In the genomic region with DNA sequence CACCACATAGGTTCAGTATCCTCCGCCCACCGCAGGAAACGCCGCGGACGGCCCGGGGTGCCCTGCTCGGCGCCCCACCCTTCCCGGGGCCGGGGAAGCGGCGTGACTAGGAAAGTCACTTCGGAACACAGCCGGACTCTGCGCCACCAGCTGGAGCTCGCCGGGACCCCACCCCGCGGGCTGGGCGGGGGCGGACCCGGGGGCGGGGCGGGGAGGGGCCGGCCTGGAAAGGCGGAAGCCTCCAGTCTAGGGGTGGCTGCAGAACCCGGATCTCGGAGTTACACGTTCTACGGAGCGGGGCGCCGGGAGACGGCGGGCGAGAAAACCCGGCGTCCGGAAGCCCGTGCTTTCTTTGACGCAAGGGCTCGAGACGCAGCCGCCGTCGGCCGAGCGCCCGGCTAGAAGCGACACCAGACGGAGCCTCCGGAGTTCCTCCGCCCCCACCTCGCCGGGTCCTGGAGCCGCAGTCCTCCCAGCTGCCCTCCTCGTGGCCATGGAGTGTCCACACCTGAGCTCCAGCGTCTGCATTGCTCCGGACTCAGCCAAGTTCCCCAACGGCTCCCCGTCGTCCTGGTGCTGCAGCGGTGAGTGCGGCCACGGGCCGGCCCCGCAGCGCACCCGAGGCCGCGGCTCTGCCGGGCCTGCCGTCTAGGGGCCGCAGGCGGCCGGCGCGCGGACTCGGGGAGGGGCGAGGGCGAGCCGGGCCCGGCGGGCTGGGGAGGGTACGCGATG, we compare ENCODE assay signal across 8 cellular contexts. TPM values are rescaled to one million over a fixed set of nuclear protein-coding genes. Genes with fewer than 3 reads are reported as not detected.
DNase-seq lines count a peak whose midpoint lies in the region; ATAC-seq, FAIRE-seq and TF ChIP-seq lines count a peak whose summit lies in the region.

A gene with protein sequence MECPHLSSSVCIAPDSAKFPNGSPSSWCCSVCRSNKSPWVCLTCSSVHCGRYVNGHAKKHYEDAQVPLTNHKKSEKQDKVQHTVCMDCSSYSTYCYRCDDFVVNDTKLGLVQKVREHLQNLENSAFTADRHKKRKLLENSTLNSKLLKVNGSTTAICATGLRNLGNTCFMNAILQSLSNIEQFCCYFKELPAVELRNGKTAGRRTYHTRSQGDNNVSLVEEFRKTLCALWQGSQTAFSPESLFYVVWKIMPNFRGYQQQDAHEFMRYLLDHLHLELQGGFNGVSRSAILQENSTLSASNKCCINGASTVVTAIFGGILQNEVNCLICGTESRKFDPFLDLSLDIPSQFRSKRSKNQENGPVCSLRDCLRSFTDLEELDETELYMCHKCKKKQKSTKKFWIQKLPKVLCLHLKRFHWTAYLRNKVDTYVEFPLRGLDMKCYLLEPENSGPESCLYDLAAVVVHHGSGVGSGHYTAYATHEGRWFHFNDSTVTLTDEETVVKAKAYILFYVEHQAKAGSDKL (plus strand): TSS at position 347 of the 732 bp plus-strand sequence. CDS start 147 bp downstream, at position 494.

- CTCF ChIA-PET in AG04450 (lab: Charles Lee) (interaction anchor here (0.8 to 2.5 kb wide), 3 partner anchors 17 to 37 kb away, joined by 3 to 13 read pairs (median 4); no protein-coding TSS in a partner anchor), WTC11 (lab: Charles Lee) (interaction anchor here (0.7 to 6.1 kb wide), 13 partner anchors 9 to 164 kb away, joined by 3 to 54 read pairs (median 4); a partner anchor contains a TSS)

- H3K4me3 ChIP-seq in AG04450 (ENCODE audit: low read depth, low read length) (peak within 1 kb of the TSS; percentile 90), bronchial epithelial cell (ENCODE audit: low read depth, low read length) (peak within 1 kb of the TSS; percentile 88)

- FAIRE-seq in bronchial epithelial cell (lab: Jason Lieb, UNC) = no peak

- H3K36me3 Mint-ChIP-seq in WTC11 (no peaks in the 10 kb centered on the region), immature natural killer cell (no peaks in the 10 kb centered on the region)

- ATAC-seq in GM18873 (IDR thresholded peaks at IDR 0.05; ENCODE audit: low FRiP score, unreplicated experiment) (peak; percentile 34), HG03139 (IDR thresholded peaks at IDR 0.05; ENCODE audit: unreplicated experiment) (peak; percentile 43), WTC11 (peak; percentile 68)

- H3K27ac Mint-ChIP-seq in WTC11 = no peak within 1 kb of the TSS
- peak within 1 kb of the TSS; percentile 85 to 99 (median 98) for H3K27ac Mint-ChIP-seq in immature natural killer cell

- H3K27me3 ChIP-seq in AG04450 (ENCODE audit: control insufficient read depth, insufficient read depth, low read length) = no peaks in the 10 kb centered on the region
- no peaks in the 10 kb centered on the region for H3K27me3 ChIP-seq in bronchial epithelial cell (ENCODE audit: control insufficient read depth, insufficient read depth, low read length)

- no peaks in the 10 kb centered on the region; the same call in 1 of the 2 replicates for H3K9me3 ChIP-seq in AG04450 (ENCODE audit: control insufficient read depth, insufficient read depth, low read length)

- peaks cover 76% of the 10 kb centered on the region for H3K4me1 Mint-ChIP-seq in WTC11
- H3K4me1 Mint-ChIP-seq in immature natural killer cell = peaks cover 40 to 82% of the 10 kb centered on the region in 2 donors

- DNase-seq in AG04450 (ENCODE audit: low read depth, low spot score) (peak; percentile 92), NCI-H226 (peak; percentile 92), WTC11 (ENCODE audit: low spot score) (peak; percentile 92), bronchial epithelial cell (ENCODE audit: low read depth) (peak; percentile 71), immature natural killer cell (peak; percentile 93 to 94 (median 94)), smooth muscle cell of the brain vasculature (ENCODE audit: low read depth, low spot score) (peak; percentile 92)

- H3K4me3 Mint-ChIP-seq in WTC11 (peak within 1 kb of the TSS; percentile 76), immature natural killer cell (peak within 1 kb of the TSS; percentile 90 to 99 (median 95))

- H3K27ac ChIP-seq in AG04450 (ENCODE audit: low read depth, low read length) = peak within 1 kb of the TSS; percentile 99

- H3K27me3 Mint-ChIP-seq in WTC11 (ENCODE audit: low read depth) (peaks cover 36% of the 10 kb centered on the region), immature natural killer cell (ENCODE audit: low read depth in 3 of 3) (peaks cover 12 to 15% (median 14%) of the 10 kb centered on the region in 3 donors)

- H3K36me3 ChIP-seq in bronchial epithelial cell (ENCODE audit: control insufficient read depth, insufficient read depth, low read length) = no peaks in the 10 kb centered on the region

- POLR2A ChIA-PET in AG04450 (lab: Yijun Ruan, JAX) = interaction anchor here (0.6 to 1.2 kb wide), 7 partner anchors 11 to 192 kb away, joined by 3 to 11 read pairs (median 4); a partner anchor contains a TSS
- POLR2A ChIA-PET in WTC11 (lab: Charles Lee) = interaction anchor here (0.7 to 1.0 kb wide), 2 partner anchors 38 to 68 kb away, joined by 3 read pairs; no protein-coding TSS in a partner anchor

- H3K9me3 Mint-ChIP-seq in WTC11 = no peaks in the 10 kb centered on the region
- H3K9me3 Mint-ChIP-seq in immature natural killer cell = no peaks in the 10 kb centered on the region

- TF ChIP-seq CTCF in AG04450 (IDR thresholded peaks at IDR 0.05; ENCODE audit: low read depth, low read length) (peak; percentile 19; the same call in 1 of the 2 replicates), WTC11 (IDR thresholded peaks at IDR 0.05) (no peak), bronchial epithelial cell (IDR thresholded peaks at IDR 0.05; ENCODE audit: insufficient read depth, low read length, severe bottlenecking) (peak; percentile 23)

TF ChIP-seq in WTC11, 78 proteins besides CTCF, POLR2A, EP300 and RAD21:
- TF ChIP-seq GABPB1 (CRISPR knock-in tag; IDR thresholded peaks at IDR 0.05) = peak; percentile 75
- TF ChIP-seq MYBL2 (CRISPR knock-in tag; IDR thresholded peaks at IDR 0.05) = peak; percentile 70; the same call in 1 of the 2 replicates
- TF ChIP-seq, protein P1, sequence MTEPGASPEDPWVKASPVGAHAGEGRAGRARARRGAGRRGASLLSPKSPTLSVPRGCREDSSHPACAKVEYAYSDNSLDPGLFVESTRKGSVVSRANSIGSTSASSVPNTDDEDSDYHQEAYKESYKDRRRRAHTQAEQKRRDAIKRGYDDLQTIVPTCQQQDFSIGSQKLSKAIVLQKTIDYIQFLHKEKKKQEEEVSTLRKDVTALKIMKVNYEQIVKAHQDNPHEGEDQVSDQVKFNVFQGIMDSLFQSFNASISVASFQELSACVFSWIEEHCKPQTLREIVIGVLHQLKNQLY (CRISPR knock-in tag; IDR thresholded peaks at IDR 0.05) = no peak
- TF ChIP-seq, protein P2, sequence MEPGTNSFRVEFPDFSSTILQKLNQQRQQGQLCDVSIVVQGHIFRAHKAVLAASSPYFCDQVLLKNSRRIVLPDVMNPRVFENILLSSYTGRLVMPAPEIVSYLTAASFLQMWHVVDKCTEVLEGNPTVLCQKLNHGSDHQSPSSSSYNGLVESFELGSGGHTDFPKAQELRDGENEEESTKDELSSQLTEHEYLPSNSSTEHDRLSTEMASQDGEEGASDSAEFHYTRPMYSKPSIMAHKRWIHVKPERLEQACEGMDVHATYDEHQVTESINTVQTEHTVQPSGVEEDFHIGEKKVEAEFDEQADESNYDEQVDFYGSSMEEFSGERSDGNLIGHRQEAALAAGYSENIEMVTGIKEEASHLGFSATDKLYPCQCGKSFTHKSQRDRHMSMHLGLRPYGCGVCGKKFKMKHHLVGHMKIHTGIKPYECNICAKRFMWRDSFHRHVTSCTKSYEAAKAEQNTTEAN (CRISPR knock-in tag; IDR thresholded peaks at IDR 0.05) = no peak
- no peak for TF ChIP-seq ZNF317 (CRISPR knock-in tag; IDR thresholded peaks at IDR 0.05; ENCODE audit: borderline replicate concordance, low read depth)
- no peak for TF ChIP-seq ZNF232 (CRISPR knock-in tag; IDR thresholded peaks at IDR 0.05)
- TF ChIP-seq ZNF416 (CRISPR knock-in tag; IDR thresholded peaks at IDR 0.05) = 0 out of 2 replicates have a peak, but pooled peaks have one; percentile 33
- TF ChIP-seq SP1 (CRISPR knock-in tag; conservative IDR thresholded peaks at IDR 0.05) = peak; percentile 75
- TF ChIP-seq, protein P3, sequence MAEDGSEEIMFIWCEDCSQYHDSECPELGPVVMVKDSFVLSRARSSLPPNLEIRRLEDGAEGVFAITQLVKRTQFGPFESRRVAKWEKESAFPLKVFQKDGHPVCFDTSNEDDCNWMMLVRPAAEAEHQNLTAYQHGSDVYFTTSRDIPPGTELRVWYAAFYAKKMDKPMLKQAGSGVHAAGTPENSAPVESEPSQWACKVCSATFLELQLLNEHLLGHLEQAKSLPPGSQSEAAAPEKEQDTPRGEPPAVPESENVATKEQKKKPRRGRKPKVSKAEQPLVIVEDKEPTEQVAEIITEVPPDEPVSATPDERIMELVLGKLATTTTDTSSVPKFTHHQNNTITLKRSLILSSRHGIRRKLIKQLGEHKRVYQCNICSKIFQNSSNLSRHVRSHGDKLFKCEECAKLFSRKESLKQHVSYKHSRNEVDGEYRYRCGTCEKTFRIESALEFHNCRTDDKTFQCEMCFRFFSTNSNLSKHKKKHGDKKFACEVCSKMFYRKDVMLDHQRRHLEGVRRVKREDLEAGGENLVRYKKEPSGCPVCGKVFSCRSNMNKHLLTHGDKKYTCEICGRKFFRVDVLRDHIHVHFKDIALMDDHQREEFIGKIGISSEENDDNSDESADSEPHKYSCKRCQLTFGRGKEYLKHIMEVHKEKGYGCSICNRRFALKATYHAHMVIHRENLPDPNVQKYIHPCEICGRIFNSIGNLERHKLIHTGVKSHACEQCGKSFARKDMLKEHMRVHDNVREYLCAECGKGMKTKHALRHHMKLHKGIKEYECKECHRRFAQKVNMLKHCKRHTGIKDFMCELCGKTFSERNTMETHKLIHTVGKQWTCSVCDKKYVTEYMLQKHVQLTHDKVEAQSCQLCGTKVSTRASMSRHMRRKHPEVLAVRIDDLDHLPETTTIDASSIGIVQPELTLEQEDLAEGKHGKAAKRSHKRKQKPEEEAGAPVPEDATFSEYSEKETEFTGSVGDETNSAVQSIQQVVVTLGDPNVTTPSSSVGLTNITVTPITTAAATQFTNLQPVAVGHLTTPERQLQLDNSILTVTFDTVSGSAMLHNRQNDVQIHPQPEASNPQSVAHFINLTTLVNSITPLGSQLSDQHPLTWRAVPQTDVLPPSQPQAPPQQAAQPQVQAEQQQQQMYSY (CRISPR knock-in tag; IDR thresholded peaks at IDR 0.05) = peak; percentile 99
- TF ChIP-seq KAT7 (CRISPR knock-in tag; IDR thresholded peaks at IDR 0.05; ENCODE audit: borderline replicate concordance) = 0 out of 2 replicates have a peak, but pooled peaks have one; percentile 48

RNA-seq across cellular contexts. Expression of the gene that starts here (rescaled TPM):
- polyA plus RNA-seq in AG04450 (2011; rRNA removed) (24.0 and 30.7 TPM in 2 replicates), immature natural killer cell (10 to 100 TPM; 24.7 to 39.1 (median 32.9) TPM)
- 38.2 and 45.0 TPM in 2 replicates for polyA minus RNA-seq in AG04450 (2011; rRNA and poly(A)+ RNA removed)
- total RNA-seq in WTC11 (2021) (30.0 to 36.6 TPM (median 30.8 TPM) in 3 replicates), bronchial epithelial cell (83.2 and 83.3 TPM in 2 replicates)

Comparison
In these comparisons a context has a peak if more than half of its experiments do, and no peak if none do; other contexts are left out.
1. Peak in every context shown above with its lines: DNase-seq, ATAC-seq, H3K4me3 ChIP-seq and H3K27ac ChIP-seq.